Comparison of ENCODE assay signal across 8 cellular contexts in genomic region chr7:137882261-137882668, GRCh38. TPM values are rescaled to one million over a fixed set of nuclear protein-coding genes. Genes with fewer than 3 reads are reported as not detected.
DNase-seq lines count a peak whose midpoint lies in the region; ATAC-seq and TF ChIP-seq lines count a peak whose summit lies in the region.

No MANE protein-coding gene starts in this region.

- no peaks in the 10 kb centered on the region for H3K9me3 Mint-ChIP-seq in MCF 10A (ENCODE audit: unreplicated experiment)

- peaks cover 61% of the 10 kb centered on the region for H3K36me3 Mint-ChIP-seq in MCF 10A (ENCODE audit: insufficient read depth, unreplicated experiment)

- H3K27me3 ChIP-seq in breast epithelium (no peaks in the 10 kb centered on the region), esophagus muscularis mucosa (no peaks in the 10 kb centered on the region)

- peak overlapping the region; percentile 52 for H3K27ac Mint-ChIP-seq in MCF 10A (ENCODE audit: low read depth, unreplicated experiment)

- peak overlapping the region; percentile 13 for H3K4me3 Mint-ChIP-seq in MCF 10A (ENCODE audit: unreplicated experiment)

- CTCF ChIA-PET in MCF 10A (lab: Yijun Ruan, JAX): interaction anchor here (1.1 to 9.0 kb wide), 2 partner anchors 22 to 226 kb away, joined by 3 to 53 read pairs; no protein-coding TSS in a partner anchor

- POLR2A ChIA-PET in MCF 10A (lab: Yijun Ruan, JAX): interaction anchor here (0.7 to 1.4 kb wide), 4 partner anchors 9 to 227 kb away, joined by 3 to 5 read pairs (median 4); no protein-coding TSS in a partner anchor

- H3K27ac ChIP-seq in breast epithelium (no peak overlapping the region), esophagus muscularis mucosa (replicated peaks in 1 of 4) (peak overlapping the region; percentile 1 to 62 (median 48))

- no peaks in the 10 kb centered on the region for H3K27me3 Mint-ChIP-seq in MCF 10A (ENCODE audit: insufficient read depth, unreplicated experiment)

- no peak overlapping the region for H3K4me3 ChIP-seq in breast epithelium
- no peak overlapping the region for H3K4me3 ChIP-seq in esophagus muscularis mucosa

- BruUV-seq in MCF 10A (replicated peaks; lab: Mats Ljungman, UMichigan): no TSS peak

- intact Hi-C loops in MCF 10A (cut with micrococcal nuclease) (loop anchor here (1.0 kb wide), 1 partner anchor 226 kb away; no protein-coding TSS in a partner anchor), breast epithelium (cut with DNase I; ENCODE audit: low total_unique reads) (no loop called here), esophagus muscularis mucosa (cut with DNase I) (loop anchor here (10.0 kb wide), 1 partner anchor 1253 kb away; a partner anchor contains a TSS)

- peak; percentile 98 for DNase-seq in MCF 10A (ENCODE audit: unreplicated experiment)
- no peak for DNase-seq in breast epithelium (ENCODE audit: low spot score in 2 of 2)
- peak; percentile 40 for DNase-seq in NCI-H69 (lab: John Stamatoyannopoulos, UW)
- no peak for DNase-seq in esophagus muscularis mucosa (ENCODE audit: extremely low spot score)
- DNase-seq in mucosa of gallbladder (ENCODE audit: low spot score): no peak
- DNase-seq in SKM-1 treated with dmso at 0.1 percent for 144 hours (lab: John Stamatoyannopoulos, UW; ENCODE audit: unreplicated experiment): no peak
- no peak for DNase-seq in NCI-H345 (lab: John Stamatoyannopoulos, UW)

- TF ChIP-seq EP300 in esophagus muscularis mucosa (IDR thresholded peaks at IDR 0.05): no peak

- H3K36me3 ChIP-seq in breast epithelium (peaks cover 25% of the 10 kb centered on the region), esophagus muscularis mucosa (peaks cover 35 to 84% (median 65%) of the 10 kb centered on the region in 4 donors)

- TF ChIP-seq CTCF in MCF 10A (IDR thresholded peaks at IDR 0.05; ENCODE audit: unreplicated experiment): no peak
- TF ChIP-seq CTCF in breast epithelium (IDR thresholded peaks at IDR 0.05): no peak
- TF ChIP-seq CTCF in esophagus muscularis mucosa (IDR thresholded peaks at IDR 0.05): no peak

- 67% methylated on average over 1 of the region's 5 CpGs for WGBS in esophagus muscularis mucosa

- H3K9me3 ChIP-seq in breast epithelium (peaks cover 6 to 9% of the 10 kb centered on the region in 2 donors), esophagus muscularis mucosa (no peaks in the 10 kb centered on the region)

- H3K4me1 ChIP-seq in breast epithelium (no peaks in the 10 kb centered on the region), esophagus muscularis mucosa (peaks cover 26 to 62% (median 51%) of the 10 kb centered on the region in 4 donors)

- peak; percentile 91 for ATAC-seq in HG02642 (IDR thresholded peaks at IDR 0.05; ENCODE audit: poor library complexity, unreplicated experiment)

- TF ChIP-seq POLR2A in breast epithelium (IDR thresholded peaks at IDR 0.05) (no peak), esophagus muscularis mucosa (IDR thresholded peaks at IDR 0.05; ENCODE audit: low read depth) (no peak)

- peaks cover 38% of the 10 kb centered on the region for H3K4me1 Mint-ChIP-seq in MCF 10A (ENCODE audit: insufficient read depth, unreplicated experiment)

RNA-seq across cellular contexts. Expression of gene DGKI, which starts 35.5 kb away (rescaled TPM):
- total RNA-seq in MCF 10A (2022) (1.4 and 1.7 TPM in 2 replicates), breast epithelium (1 to 10 TPM; 2.7 to 4.1 (median 2.9) TPM), esophagus muscularis mucosa (1 to 10 TPM in 3 of 4 donors, under 1 TPM in 1; 0.66 to 2.9 (median 1.7) TPM), mucosa of gallbladder (3.1 TPM)

Comparison
In these comparisons a context has a peak if more than half of its experiments do, and no peak if none do; other contexts are left out.
1. DNase-seq: peak in MCF 10A (single experiment) and NCI-H69 (single experiment); none in breast epithelium (0 of 2), esophagus muscularis mucosa (single experiment), mucosa of gallbladder (single experiment), SKM-1 treated with dmso at 0.1 percent for 144 hours (single experiment) and NCI-H345 (single experiment).
2. H3K27ac ChIP-seq: peak in esophagus muscularis mucosa (4 of 4); none in breast epithelium (0 of 2).